In genomic region chr2:239499989-239500914, GRCh38 we compare ENCODE assay signal across 15 cellular contexts.
DNase-seq lines count a peak whose midpoint lies in the region; ATAC-seq and TF ChIP-seq lines count a peak whose summit lies in the region.
"Had no signal": no experiment of that assay in that cellular context is flagged by ENCODE, and none has a peak within 500 bp of the region (broad histone marks: within the 10 kb centered on the region; RNA-seq: fewer than 3 reads in every experiment).

No MANE protein-coding gene starts in this region.

- peak overlapping the region; percentile 97 to 100 (median 99) for H3K27ac Mint-ChIP-seq in CD14-positive monocyte
- H3K27ac Mint-ChIP-seq in GM23338: no peak overlapping the region
- H3K27ac Mint-ChIP-seq in progenitor cell of endocrine pancreas: no peak overlapping the region
- H3K27ac Mint-ChIP-seq: activated CD4-positive, alpha-beta T cell treated with anti-CD3 and anti-CD28 coated beads for 36 hours; activated naive CD4-positive, alpha-beta T cell treated with anti-CD3 and anti-CD28 coated beads, Interleukin-2, amount 50 U/mL, for 24 hours; B cell; T-helper 2 cell treated with Interferon-gamma antibody and Interleukin-4, amounts not matched to agents 5 μg/mL and 100 μg/mL, for 36 hours had no signal

- H3K9me3 Mint-ChIP-seq in CD14-positive monocyte (peaks cover 1 to 8% (median 7%) of the 10 kb centered on the region in 7 donors), GM23338 (peaks cover 8% of the 10 kb centered on the region; the same call in 2 of the 3 replicates), progenitor cell of endocrine pancreas (ENCODE audit: low read depth) (no peaks in the 10 kb centered on the region)
- H3K9me3 Mint-ChIP-seq: activated naive CD4-positive, alpha-beta T cell treated with anti-CD3 and anti-CD28 coated beads, Interleukin-2, amount 50 U/mL, for 24 hours; T-helper 2 cell treated with Interferon-gamma antibody and Interleukin-4, amounts not matched to agents 5 μg/mL and 100 μg/mL, for 36 hours had no signal

- peak; percentile 63 for DNase-seq in CD14-positive monocyte (ENCODE audit: low spot score)
- peak; percentile 9 for DNase-seq in NOMO-1 treated with dmso at 0.1 percent for 144 hours (lab: John Stamatoyannopoulos, UW; ENCODE audit: unreplicated experiment)
- peak; percentile 38 for DNase-seq in left cardiac atrium
- peak; percentile 77 for DNase-seq in osteoblast (ENCODE audit: insufficient read length, low spot score, missing footprints)
- no peak for DNase-seq in GM23338 (ENCODE audit: low spot score)
- no peak for DNase-seq in progenitor cell of endocrine pancreas (ENCODE audit: low spot score, unreplicated experiment)
- no peak for DNase-seq in iPS-NIHi11 (ENCODE audit: low spot score)
- DNase-seq: activated CD4-positive, alpha-beta T cell treated with anti-CD3 and anti-CD28 coated beads for 36 hours; NCI-H2107; NCI-H774 had no signal

- H3K79me2 ChIP-seq in osteoblast (ENCODE audit: insufficient read depth, low read length) (no peaks in the 10 kb centered on the region), GM23338 (replicated peaks; ENCODE audit: insufficient read depth) (no peaks in the 10 kb centered on the region)

- peaks cover 5 to 11% of the 10 kb centered on the region in 2 donors for H3K36me3 Mint-ChIP-seq in CD14-positive monocyte
- no peaks in the 10 kb centered on the region for H3K36me3 Mint-ChIP-seq in GM23338 (ENCODE audit: low read depth)
- H3K36me3 Mint-ChIP-seq in progenitor cell of endocrine pancreas (ENCODE audit: insufficient read depth): no peaks in the 10 kb centered on the region
- H3K36me3 Mint-ChIP-seq: activated naive CD4-positive, alpha-beta T cell treated with anti-CD3 and anti-CD28 coated beads, Interleukin-2, amount 50 U/mL, for 24 hours had no signal

- H3K4me2 ChIP-seq in osteoblast (ENCODE audit: insufficient read depth, low read length) (peak overlapping the region; percentile 55), GM23338 (no peak overlapping the region)
- H3K4me2 ChIP-seq: smooth muscle cell had no signal

- no peaks in the 10 kb centered on the region for H3F3A ChIP-seq in GM23338 (replicated peaks; ENCODE audit: low read depth)

- H2AFZ ChIP-seq in osteoblast (ENCODE audit: low read length): no peak overlapping the region
- H2AFZ ChIP-seq in GM23338: no peak overlapping the region

- H3K4me3 Mint-ChIP-seq in CD14-positive monocyte (peak overlapping the region; percentile 66 to 81), GM23338 (no peak overlapping the region), progenitor cell of endocrine pancreas (ENCODE audit: low read depth) (no peak overlapping the region)
- H3K4me3 Mint-ChIP-seq: activated CD4-positive, alpha-beta T cell treated with anti-CD3 and anti-CD28 coated beads for 36 hours; activated naive CD4-positive, alpha-beta T cell treated with anti-CD3 and anti-CD28 coated beads, Interleukin-2, amount 50 U/mL, for 24 hours; B cell; T-helper 2 cell treated with Interferon-gamma antibody and Interleukin-4, amounts not matched to agents 5 μg/mL and 100 μg/mL, for 36 hours had no signal

- H3K27ac ChIP-seq in osteoblast (ENCODE audit: low read depth, low read length) (no peak overlapping the region), GM23338 (ENCODE audit: low read depth) (no peak overlapping the region)

- H3K27me3 Mint-ChIP-seq in CD14-positive monocyte (ENCODE audit: low read depth in 3 of 3): peaks cover 0 to 2% (median 0%) of the 10 kb centered on the region in 3 donors
- H3K27me3 Mint-ChIP-seq in GM23338 (ENCODE audit: insufficient read depth, low read depth, poor library complexity): peaks cover 8% of the 10 kb centered on the region
- peaks cover 11% of the 10 kb centered on the region for H3K27me3 Mint-ChIP-seq in progenitor cell of endocrine pancreas
- H3K27me3 Mint-ChIP-seq: activated CD4-positive, alpha-beta T cell treated with anti-CD3 and anti-CD28 coated beads for 36 hours; activated naive CD4-positive, alpha-beta T cell treated with anti-CD3 and anti-CD28 coated beads, Interleukin-2, amount 50 U/mL, for 24 hours had no signal

- H3K9me3 ChIP-seq in osteoblast (ENCODE audit: low read depth, low read length): no peaks in the 10 kb centered on the region

- H3K36me3 ChIP-seq in osteoblast (ENCODE audit: insufficient read depth, low read length) (no peaks in the 10 kb centered on the region), GM23338 (ENCODE audit: insufficient read depth) (no peaks in the 10 kb centered on the region)

- no peaks in the 10 kb centered on the region for H3K9me2 ChIP-seq in GM23338 (ENCODE audit: insufficient read depth)

- intact Hi-C loops in CD14-positive monocyte (cut with micrococcal nuclease): loop anchor here (2.0 to 10.0 kb wide), 6 partner anchors 33 to 275 kb away; partner anchors contain the start of gene HDAC4 (in 1 of the 2)
- intact Hi-C loops in left cardiac atrium (cut with DNase I): no loop called here

- no peaks in the 10 kb centered on the region for H3K27me3 ChIP-seq in osteoblast (ENCODE audit: insufficient read depth, low read length)
- H3K27me3 ChIP-seq in GM23338 (ENCODE audit: insufficient read depth): no peaks in the 10 kb centered on the region

- H4K20me1 ChIP-seq in osteoblast (ENCODE audit: insufficient read depth, low read length): no peaks in the 10 kb centered on the region
- H4K20me1 ChIP-seq in GM23338 (replicated peaks; ENCODE audit: insufficient read depth): no peaks in the 10 kb centered on the region

- TF ChIP-seq CTCF in CD14-positive monocyte (IDR thresholded peaks at IDR 0.05): no peak
- TF ChIP-seq CTCF in osteoblast (IDR thresholded peaks at IDR 0.05; ENCODE audit: extremely low read depth, low read depth, low read length): no peak
- no peak for TF ChIP-seq CTCF in GM23338 (conservative IDR thresholded peaks at IDR 0.05; ENCODE audit: low read depth in 2 of 2)
- no peak for TF ChIP-seq CTCF in progenitor cell of endocrine pancreas (IDR thresholded peaks at IDR 0.05; ENCODE audit: unreplicated experiment)

- no peak overlapping the region for H3K4me3 ChIP-seq in osteoblast (ENCODE audit: insufficient read depth, low read length)
- no peak overlapping the region for H3K4me3 ChIP-seq in GM23338
- H3K4me3 ChIP-seq: smooth muscle cell had no signal

- peaks cover 67% of the 10 kb centered on the region for H3K4me1 Mint-ChIP-seq in CD14-positive monocyte
- H3K4me1 Mint-ChIP-seq in GM23338: peaks cover 3% of the 10 kb centered on the region; the same call in 2 of the 3 replicates
- peaks cover 14% of the 10 kb centered on the region for H3K4me1 Mint-ChIP-seq in progenitor cell of endocrine pancreas (ENCODE audit: low read depth)
- H3K4me1 Mint-ChIP-seq: activated CD4-positive, alpha-beta T cell treated with anti-CD3 and anti-CD28 coated beads for 36 hours; activated naive CD4-positive, alpha-beta T cell treated with anti-CD3 and anti-CD28 coated beads, Interleukin-2, amount 50 U/mL, for 24 hours; B cell had no signal

- ATAC-seq in left cardiac atrium (peak; percentile 20 to 49), GM18519 (IDR thresholded peaks at IDR 0.05; ENCODE audit: low FRiP score, unreplicated experiment) (no peak), GM23338 (no peak)
- ATAC-seq: activated CD4-positive, alpha-beta T cell treated with anti-CD3 and anti-CD28 coated beads for 36 hours had no signal

- peaks cover 17% of the 10 kb centered on the region for H3K4me1 ChIP-seq in osteoblast (ENCODE audit: insufficient read depth, low read length)
- H3K4me1 ChIP-seq in GM23338 (ENCODE audit: insufficient read depth): no peaks in the 10 kb centered on the region

TF ChIP-seq in GM23338, 12 proteins besides CTCF, POLR2A, EP300 and RAD21 (continues in another document):
- no peak for TF ChIP-seq REST (IDR thresholded peaks at IDR 0.05; ENCODE audit: unreplicated experiment)
- no peak for TF ChIP-seq EZH2 (IDR thresholded peaks at IDR 0.05; ENCODE audit: low read depth, unreplicated experiment)
- TF ChIP-seq STAT1 (IDR thresholded peaks at IDR 0.05; ENCODE audit: unreplicated experiment): no peak
- TF ChIP-seq ZNF331 (CRISPR knock-in tag; IDR thresholded peaks at IDR 0.05; ENCODE audit: low read depth): no peak
- TF ChIP-seq CREB1 (CRISPR knock-in tag; IDR thresholded peaks at IDR 0.05; ENCODE audit: low read depth): no peak
- TF ChIP-seq ETS1 (IDR thresholded peaks at IDR 0.05): no peak
- no peak for TF ChIP-seq NANOG (IDR thresholded peaks at IDR 0.05; ENCODE audit: borderline replicate concordance)
- TF ChIP-seq EZH2phosphoT487 (IDR thresholded peaks at IDR 0.05; ENCODE audit: unreplicated experiment): no peak
- TF ChIP-seq POLR2AphosphoS5 (IDR thresholded peaks at IDR 0.05; ENCODE audit: low read depth): no peak

Comparison
In these comparisons a context has a peak if more than half of its experiments do, and no peak if none do; other contexts are left out.
1. DNase-seq: peak in CD14-positive monocyte (single experiment), NOMO-1 treated with dmso at 0.1 percent for 144 hours (single experiment), left cardiac atrium (single experiment) and osteoblast (single experiment); none in GM23338 (single experiment), progenitor cell of endocrine pancreas (single experiment) and iPS-NIHi11 (single experiment).
2. H3K27ac Mint-ChIP-seq: peak in CD14-positive monocyte (7 of 7); none in GM23338 (single experiment) and progenitor cell of endocrine pancreas (single experiment).
3. H3K4me3 Mint-ChIP-seq: peak in CD14-positive monocyte (2 of 2); none in GM23338 (single experiment) and progenitor cell of endocrine pancreas (single experiment).
4. ATAC-seq: peak in left cardiac atrium (2 of 2); none in GM18519 (single experiment) and GM23338 (single experiment).
5. intact Hi-C loops: an anchor here in CD14-positive monocyte (2.0 to 10.0 kb wide); none called in left cardiac atrium.